15 cellular contexts compared by ENCODE assay signal in the genomic region with DNA sequence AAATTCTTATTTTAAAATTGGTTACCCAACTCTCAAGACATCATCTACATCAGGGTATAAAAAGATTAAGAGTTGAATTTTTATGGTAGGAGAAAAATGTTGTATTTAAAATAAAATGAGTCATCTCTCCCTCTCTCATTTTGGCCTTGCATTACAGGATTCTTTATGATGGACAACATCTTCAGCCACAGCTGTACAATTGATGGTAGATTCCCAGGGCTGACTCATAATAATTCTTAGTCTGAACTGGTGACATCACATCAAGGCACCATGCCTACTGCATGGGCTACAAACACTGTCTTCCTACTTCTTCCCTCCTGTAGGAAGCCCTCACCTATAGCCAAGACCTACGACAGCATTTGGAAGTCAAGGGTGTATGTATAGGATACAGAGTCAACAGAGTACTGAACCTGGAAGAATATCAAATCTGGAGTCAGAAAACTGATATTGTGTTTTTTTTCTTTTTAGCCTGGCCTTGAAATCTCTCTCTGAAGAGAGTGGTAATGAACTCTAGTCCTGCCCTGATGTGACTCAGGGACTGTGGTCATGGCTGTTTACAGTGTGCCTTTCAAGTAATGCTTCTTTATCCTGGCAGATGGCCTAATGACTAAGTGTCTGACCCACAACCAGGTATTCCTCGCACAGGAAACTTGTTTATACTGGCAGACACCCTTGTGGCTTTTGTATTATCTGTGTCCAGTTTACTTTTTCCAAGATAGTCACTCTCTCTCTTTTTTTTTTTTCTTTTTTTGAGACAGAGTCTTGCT. TPM values are rescaled to one million over a fixed set of nuclear protein-coding genes. Genes with fewer than 3 reads are reported as not detected.
DNase-seq lines count a peak whose midpoint lies in the region; ATAC-seq and TF ChIP-seq lines count a peak whose summit lies in the region.
"Had no signal": no experiment of that assay in that cellular context is flagged by ENCODE, and none has a peak within 500 bp of the region (broad histone marks: within the 10 kb centered on the region; RNA-seq: fewer than 3 reads in every experiment).

No MANE protein-coding gene starts in this region.

- POLR2A ChIA-PET in HCT116 (lab: Charles Lee): no interaction called here

- TF ChIP-seq CTCF in HCT116 (IDR thresholded peaks at IDR 0.05 in 2 of 3, conservative IDR thresholded peaks at IDR 0.05 in 1 of 3; ENCODE audit: borderline replicate concordance in 1 of 3, insufficient read depth in 1 of 3, low read depth in 2 of 3, low read length in 2 of 3) (no peak), fibroblast of pulmonary artery (IDR thresholded peaks at IDR 0.05; ENCODE audit: low read length, missing control alignments) (no peak)

- DNase-seq in ACHN (peak; percentile 24), HCT116 (ENCODE audit: low read depth, low spot score) (peak; percentile 43), SW480 (ENCODE audit: low spot score) (peak; percentile 88), fibroblast of pulmonary artery (ENCODE audit: low read depth) (peak; percentile 46), ecto neural progenitor cell (ENCODE audit: low spot score) (no peak)
- DNase-seq in stimulated activated CD4-positive, alpha-beta T cell treated with anti-CD3 and anti-CD28 coated beads, Interleukin-12 subunit alpha, Interleukin-12 subunit beta, amount 100 ng/mL, for 4 hours: no peak
- no peak for DNase-seq in activated CD8-positive, alpha-beta memory T cell treated with anti-CD3 and anti-CD28 coated beads, Interleukin-2, amount 10 ng/mL, durations not matched to agents 7 days and 5 days
- DNase-seq: aorta, glutamatergic neuron, T-helper 17 cell had no signal

- H3K27me3 Mint-ChIP-seq in activated CD8-positive, alpha-beta memory T cell treated with anti-CD3 and anti-CD28 coated beads, Interleukin-2, amount 10 ng/mL, durations not matched to agents 7 days and 5 days: peaks cover 15% of the 10 kb centered on the region

- no peaks in the 10 kb centered on the region for H3K79me2 ChIP-seq in HCT116 (ENCODE audit: insufficient read depth, low read length)

- H3K9me3 Mint-ChIP-seq in activated CD8-positive, alpha-beta memory T cell treated with anti-CD3 and anti-CD28 coated beads, Interleukin-2, amount 10 ng/mL, durations not matched to agents 7 days and 5 days (ENCODE audit: low read depth): no peaks in the 10 kb centered on the region

- peaks cover 3% of the 10 kb centered on the region for H3K4me1 Mint-ChIP-seq in activated CD8-positive, alpha-beta memory T cell treated with anti-CD3 and anti-CD28 coated beads, Interleukin-2, amount 10 ng/mL, durations not matched to agents 7 days and 5 days
- H3K4me1 Mint-ChIP-seq: T-helper 17 cell had no signal

- no peak overlapping the region for H3K9ac ChIP-seq in HCT116 (ENCODE audit: low read length)

- RAD21 ChIA-PET in HCT116 (lab: Charles Lee; ENCODE audit: low non-redundant PET in 1 of 2, low total read pairs in 2 of 2, uncharacterized antibody in 2 of 2, unreplicated experiment in 2 of 2): no interaction called here

- intact Hi-C loops in HCT116 (cut with micrococcal nuclease): no loop called here

- peaks cover 65% of the 10 kb centered on the region for H3K27me3 ChIP-seq in HCT116 (ENCODE audit: insufficient read depth, low read length)
- H3K27me3 ChIP-seq: right atrium auricular region, vagina had no signal

- H3K4me3 ChIP-seq in HCT116 (replicated peaks in 1 of 2; ENCODE audit: low read depth in 1 of 2, low read length in 2 of 2): no peak overlapping the region
- H3K4me3 ChIP-seq in fibroblast of pulmonary artery (replicated peaks; ENCODE audit: low read depth, low read length): no peak overlapping the region
- H3K4me3 ChIP-seq: K562, right atrium auricular region, vagina had no signal

- H3K4me2 ChIP-seq in HCT116 (ENCODE audit: low read length): no peak overlapping the region

- no peak overlapping the region for H3K27ac ChIP-seq in HCT116 (ENCODE audit: low read depth, low read length)
- H3K27ac ChIP-seq: right atrium auricular region, vagina had no signal

- TF ChIP-seq RAD21 in HCT116 (IDR thresholded peaks at IDR 0.05; ENCODE audit: low read depth): 0 out of 2 replicates have a peak, but pooled peaks have one; percentile 5

- in situ Hi-C loops in ACHN (cut with HindIII; ENCODE audit: low pct_ligation_motif_present, low pct_unique_long_range_greater_than_20kb, low sequenced_read_pairs): no loop called here

- no peaks in the 10 kb centered on the region for H3K36me3 Mint-ChIP-seq in activated CD8-positive, alpha-beta memory T cell treated with anti-CD3 and anti-CD28 coated beads, Interleukin-2, amount 10 ng/mL, durations not matched to agents 7 days and 5 days

- no peak overlapping the region for H3K4me3 Mint-ChIP-seq in activated CD8-positive, alpha-beta memory T cell treated with anti-CD3 and anti-CD28 coated beads, Interleukin-2, amount 10 ng/mL, durations not matched to agents 7 days and 5 days
- H3K4me3 Mint-ChIP-seq: T-helper 17 cell had no signal

- ATAC-seq in HCT116 (peak; percentile 73), GM21825 (IDR thresholded peaks at IDR 0.05; ENCODE audit: unreplicated experiment) (no peak)
- no peak for ATAC-seq in activated CD8-positive, alpha-beta memory T cell treated with anti-CD3 and anti-CD28 coated beads, Interleukin-2, amount 10 ng/mL, durations not matched to agents 7 days and 5 days
- ATAC-seq: K562, T-helper 17 cell had no signal

- no peaks in the 10 kb centered on the region for H3K9me2 ChIP-seq in HCT116 (ENCODE audit: insufficient read depth)

- no peaks in the 10 kb centered on the region for H3K9me3 ChIP-seq in HCT116 (ENCODE audit: control insufficient read depth in 1 of 2, insufficient read depth in 1 of 2, low read depth in 1 of 2, low read length in 2 of 2)
- H3K9me3 ChIP-seq: right atrium auricular region, vagina had no signal

- no peak overlapping the region for H3K27ac Mint-ChIP-seq in activated CD8-positive, alpha-beta memory T cell treated with anti-CD3 and anti-CD28 coated beads, Interleukin-2, amount 10 ng/mL, durations not matched to agents 7 days and 5 days
- H3K27ac Mint-ChIP-seq: T-helper 17 cell had no signal

- peaks cover 0 to 6% of the 10 kb centered on the region in 2 experiments; a peak in 1 of 4 replicates for H3K4me1 ChIP-seq in HCT116 (ENCODE audit: control insufficient read depth in 1 of 2, insufficient read depth in 2 of 2, low read length in 2 of 2)
- H3K4me1 ChIP-seq: vagina had no signal

- CTCF ChIA-PET in HCT116 (lab: Charles Lee): no interaction called here
- CTCF ChIA-PET in activated CD8-positive, alpha-beta memory T cell treated with anti-CD3 and anti-CD28 coated beads, Interleukin-2, amount 10 ng/mL, durations not matched to agents 7 days and 5 days (lab: Charles Lee): no interaction called here

- TF ChIP-seq POLR2A in HCT116 (IDR thresholded peaks at IDR 0.05; ENCODE audit: borderline replicate concordance, extremely low read depth, insufficient read depth, insufficient read length): no peak

- no peak overlapping the region for H2AFZ ChIP-seq in HCT116 (ENCODE audit: low read depth, low read length, poor library complexity, severe bottlenecking)

- H4K20me1 ChIP-seq in HCT116 (ENCODE audit: insufficient read depth): no peaks in the 10 kb centered on the region

- no peaks in the 10 kb centered on the region for H3K36me3 ChIP-seq in HCT116 (ENCODE audit: control insufficient read depth in 1 of 2, insufficient read depth in 2 of 2, low read length in 2 of 2)
- H3K36me3 ChIP-seq: right atrium auricular region, vagina had no signal

- no TSS peak for BruUV-seq in HCT116 (replicated peaks; lab: Mats Ljungman, UMichigan)

TF ChIP-seq in HCT116, 20 proteins besides CTCF, POLR2A, EP300 and RAD21 (continues in another document):
- TF ChIP-seq, protein P1, sequence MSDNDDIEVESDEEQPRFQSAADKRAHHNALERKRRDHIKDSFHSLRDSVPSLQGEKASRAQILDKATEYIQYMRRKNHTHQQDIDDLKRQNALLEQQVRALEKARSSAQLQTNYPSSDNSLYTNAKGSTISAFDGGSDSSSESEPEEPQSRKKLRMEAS (IDR thresholded peaks at IDR 0.05): no peak
- TF ChIP-seq TCF7L2 (IDR thresholded peaks at IDR 0.05; ENCODE audit: borderline replicate concordance, extremely low read depth, insufficient read depth, insufficient read length) (no peak), POLR2AphosphoS5 (IDR thresholded peaks at IDR 0.05; ENCODE audit: low read depth, low read length) (peak; percentile 35; the same call in 1 of the 2 replicates), EZH2phosphoT487 (IDR thresholded peaks at IDR 0.05; ENCODE audit: borderline replicate concordance) (no peak), YY1 (IDR thresholded peaks at IDR 0.05; ENCODE audit: extremely low read depth, insufficient replicate concordance, low read depth, low read length) (no peak), ELF1 (IDR thresholded peaks at IDR 0.05; ENCODE audit: borderline replicate concordance, low read depth) (no peak), ZNF274 (IDR thresholded peaks at IDR 0.05; ENCODE audit: low read depth, low read length) (no peak), SP1 (IDR thresholded peaks at IDR 0.05; ENCODE audit: low read depth) (no peak), FOSL1 (IDR thresholded peaks at IDR 0.05; ENCODE audit: low read depth) (peak; percentile 48), SRF (IDR thresholded peaks at IDR 0.05; ENCODE audit: low read depth) (no peak), CEBPB (IDR thresholded peaks at IDR 0.05; ENCODE audit: low read depth) (0 out of 2 replicates have a peak, but pooled peaks have one; percentile 39)
- TF ChIP-seq, protein P2, sequence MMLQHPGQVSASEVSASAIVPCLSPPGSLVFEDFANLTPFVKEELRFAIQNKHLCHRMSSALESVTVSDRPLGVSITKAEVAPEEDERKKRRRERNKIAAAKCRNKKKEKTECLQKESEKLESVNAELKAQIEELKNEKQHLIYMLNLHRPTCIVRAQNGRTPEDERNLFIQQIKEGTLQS (IDR thresholded peaks at IDR 0.05): no peak

RNA-seq across cellular contexts. Expression of a gene that starts 32.5 kb away (rescaled TPM):
- not detected for total RNA-seq in HCT116 (2021; ENCODE audit: unreplicated experiment)
- polyA plus RNA-seq in HCT116 (2012): not detected in 2 replicates
- total RNA-seq in activated CD8-positive, alpha-beta memory T cell treated with anti-CD3 and anti-CD28 coated beads, Interleukin-2, amount 10 ng/mL, durations not matched to agents 7 days and 5 days: not detected
- total RNA-seq: aorta, K562, NCI-H460, right atrium auricular region, T-helper 17 cell, vagina had no signal
- polyA plus RNA-seq: aorta, K562 had no signal

Comparison
In these comparisons a context has a peak if more than half of its experiments do, and no peak if none do; other contexts are left out.
1. DNase-seq: peak in ACHN (single experiment), HCT116 (single experiment), SW480 (single experiment) and fibroblast of pulmonary artery (single experiment); none in stimulated activated CD4-positive, alpha-beta T cell treated with anti-CD3 and anti-CD28 coated beads, Interleukin-12 subunit alpha, Interleukin-12 subunit beta, amount 100 ng/mL, for 4 hours (single experiment), activated CD8-positive, alpha-beta memory T cell treated with anti-CD3 and anti-CD28 coated beads, Interleukin-2, amount 10 ng/mL, durations not matched to agents 7 days and 5 days (single experiment) and ecto neural progenitor cell (single experiment).